Comparison of ENCODE assay signal across 10 cellular contexts in the genomic region with DNA sequence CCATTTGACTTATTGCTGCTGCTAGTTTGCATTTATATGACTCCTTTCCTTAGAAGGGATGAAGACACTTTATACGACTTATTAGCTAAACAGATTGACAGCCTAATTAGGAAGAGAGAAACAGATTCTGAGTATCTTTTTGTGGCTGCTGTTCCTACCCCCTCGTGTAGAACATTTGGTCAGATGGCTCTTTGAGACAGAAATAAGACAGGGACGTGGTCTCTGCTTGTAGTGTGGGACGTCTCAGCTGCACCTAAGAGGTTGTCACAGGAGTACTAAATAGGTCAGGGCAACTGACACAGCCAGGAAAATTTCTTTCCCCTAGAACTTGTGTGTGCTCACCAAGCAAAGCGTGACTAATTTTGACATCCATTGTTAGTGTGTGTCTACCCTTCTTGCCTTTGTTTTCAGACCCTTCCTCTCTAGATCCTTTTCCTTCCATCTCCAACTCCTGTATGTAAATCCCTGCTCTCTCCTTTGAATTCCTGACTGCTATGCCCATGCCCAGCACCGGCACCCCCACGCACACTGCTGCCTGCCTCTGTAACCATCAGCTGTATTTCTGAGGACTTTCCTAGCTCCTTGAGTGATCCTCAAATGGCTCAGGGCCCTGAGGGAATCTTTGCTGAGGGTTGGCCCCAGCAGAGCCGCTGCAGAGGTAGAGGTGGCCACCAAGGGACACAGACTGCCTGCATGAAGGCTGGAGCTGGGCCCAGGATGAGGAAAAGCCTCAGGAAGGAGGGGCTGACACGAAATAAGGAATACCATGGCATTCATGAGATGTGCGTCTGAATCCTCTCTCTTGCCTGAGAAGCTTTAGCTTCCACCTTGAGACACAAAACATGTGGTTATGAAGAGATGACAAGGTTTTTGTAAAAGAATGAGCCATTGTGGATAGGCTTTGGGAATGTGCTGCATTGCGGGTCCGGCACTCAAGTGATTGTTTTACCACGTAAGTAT.
DNase-seq lines count a peak whose midpoint lies in the region; ATAC-seq and TF ChIP-seq lines count a peak whose summit lies in the region.
"Had no signal": no experiment of that assay in that cellular context is flagged by ENCODE, and none has a peak within 500 bp of the region (broad histone marks: within the 10 kb centered on the region; RNA-seq: fewer than 3 reads in every experiment).

No MANE protein-coding gene starts in this region.

- intact Hi-C loops in activated CD4-positive, alpha-beta T cell treated with anti-CD3 and anti-CD28 coated beads, Interleukin-2, amount 10 ng/mL, durations not matched to agents 24 days and 14 days (cut with micrococcal nuclease) = loop anchor here (2.0 to 10.0 kb wide), 4 partner anchors 13 to 301 kb away; no protein-coding TSS in a partner anchor
- intact Hi-C loops in left colon (cut with DNase I, micrococcal nuclease) = no loop called here

- H3K4me1 Mint-ChIP-seq in activated CD4-positive, alpha-beta T cell treated with anti-CD3 and anti-CD28 coated beads, Interleukin-2, amount 10 ng/mL, durations not matched to agents 24 days and 14 days = peaks cover 49% of the 10 kb centered on the region
- H3K4me1 Mint-ChIP-seq in activated CD8-positive, alpha-beta memory T cell treated with anti-CD3 and anti-CD28 coated beads, Interleukin-2, amount 10 ng/mL, durations not matched to agents 7 days and 5 days = peaks cover 58% of the 10 kb centered on the region
- H3K4me1 Mint-ChIP-seq in neural progenitor cell = peaks cover 55% of the 10 kb centered on the region

- DNase-seq in activated CD4-positive, alpha-beta T cell treated with anti-CD3 and anti-CD28 coated beads, Interleukin-2, amount 10 ng/mL, durations not matched to agents 24 days and 14 days = peak; percentile 71
- no peak for DNase-seq in activated CD4-positive, alpha-beta T cell treated with anti-CD3 and anti-CD28 coated beads for 48 hours
- no peak for DNase-seq in activated CD8-positive, alpha-beta memory T cell treated with anti-CD3 and anti-CD28 coated beads, Interleukin-2, amount 10 ng/mL, durations not matched to agents 7 days and 5 days
- DNase-seq in neural progenitor cell (ENCODE audit: low spot score) = no peak
- DNase-seq in left colon = no peak
- no peak for DNase-seq in HuH-7.5 (ENCODE audit: low spot score)
- DNase-seq: MG63, trophoblast cell had no signal

- H3K27ac Mint-ChIP-seq in activated CD4-positive, alpha-beta T cell treated with anti-CD3 and anti-CD28 coated beads, Interleukin-2, amount 10 ng/mL, durations not matched to agents 24 days and 14 days = peak overlapping the region; percentile 97
- H3K27ac Mint-ChIP-seq in activated CD8-positive, alpha-beta memory T cell treated with anti-CD3 and anti-CD28 coated beads, Interleukin-2, amount 10 ng/mL, durations not matched to agents 7 days and 5 days = peak overlapping the region; percentile 96
- H3K27ac Mint-ChIP-seq in neural progenitor cell = peak overlapping the region; percentile 34

- H3K4me3 Mint-ChIP-seq in activated CD4-positive, alpha-beta T cell treated with anti-CD3 and anti-CD28 coated beads, Interleukin-2, amount 10 ng/mL, durations not matched to agents 24 days and 14 days = peak overlapping the region; percentile 87
- H3K4me3 Mint-ChIP-seq in activated CD8-positive, alpha-beta memory T cell treated with anti-CD3 and anti-CD28 coated beads, Interleukin-2, amount 10 ng/mL, durations not matched to agents 7 days and 5 days = peak overlapping the region; percentile 80
- H3K4me3 Mint-ChIP-seq in neural progenitor cell = peak overlapping the region; percentile 38

- no peak overlapping the region for H3K9ac ChIP-seq in neural progenitor cell

- no peaks in the 10 kb centered on the region for H4K20me1 ChIP-seq in neural progenitor cell (ENCODE audit: low read depth)

- no peaks in the 10 kb centered on the region for H3K27me3 Mint-ChIP-seq in activated CD4-positive, alpha-beta T cell treated with anti-CD3 and anti-CD28 coated beads, Interleukin-2, amount 10 ng/mL, durations not matched to agents 24 days and 14 days
- H3K27me3 Mint-ChIP-seq in activated CD8-positive, alpha-beta memory T cell treated with anti-CD3 and anti-CD28 coated beads, Interleukin-2, amount 10 ng/mL, durations not matched to agents 7 days and 5 days = no peaks in the 10 kb centered on the region
- H3K27me3 Mint-ChIP-seq in neural progenitor cell (ENCODE audit: insufficient read depth, low read depth) = peaks cover 4% of the 10 kb centered on the region

- peaks cover 9% of the 10 kb centered on the region for H3F3A ChIP-seq in neural progenitor cell (ENCODE audit: low read depth)

- ATAC-seq in GM21786 (IDR thresholded peaks at IDR 0.05; ENCODE audit: unreplicated experiment) = peak; percentile 36
- peak; percentile 41 for ATAC-seq in activated CD8-positive, alpha-beta memory T cell treated with anti-CD3 and anti-CD28 coated beads, Interleukin-2, amount 10 ng/mL, durations not matched to agents 7 days and 5 days
- no peak for ATAC-seq in left colon
- no peak for ATAC-seq in GM19351 (IDR thresholded peaks at IDR 0.05; ENCODE audit: unreplicated experiment)

- no peaks in the 10 kb centered on the region for H3K9me3 Mint-ChIP-seq in activated CD4-positive, alpha-beta T cell treated with anti-CD3 and anti-CD28 coated beads, Interleukin-2, amount 10 ng/mL, durations not matched to agents 24 days and 14 days
- no peaks in the 10 kb centered on the region for H3K9me3 Mint-ChIP-seq in activated CD8-positive, alpha-beta memory T cell treated with anti-CD3 and anti-CD28 coated beads, Interleukin-2, amount 10 ng/mL, durations not matched to agents 7 days and 5 days (ENCODE audit: low read depth)
- H3K9me3 Mint-ChIP-seq in neural progenitor cell = no peaks in the 10 kb centered on the region

- H3K36me3 ChIP-seq in neural progenitor cell = no peaks in the 10 kb centered on the region
- H3K36me3 ChIP-seq: MG63 had no signal

- peak overlapping the region; percentile 63 for H2AFZ ChIP-seq in neural progenitor cell (replicated peaks)

- no peak overlapping the region for H3K4me2 ChIP-seq in neural progenitor cell

- H3K27me3 ChIP-seq in neural progenitor cell = no peaks in the 10 kb centered on the region
- H3K27me3 ChIP-seq: MG63 had no signal

- H3K4me3 ChIP-seq in neural progenitor cell = no peak overlapping the region
- H3K4me3 ChIP-seq: MG63 had no signal

- H3K9me3 ChIP-seq in neural progenitor cell (ENCODE audit: low read depth) = no peaks in the 10 kb centered on the region
- H3K9me3 ChIP-seq: MG63 had no signal

- H3K79me2 ChIP-seq in neural progenitor cell (ENCODE audit: low read depth) = no peaks in the 10 kb centered on the region

- TF ChIP-seq CTCF in neural progenitor cell (IDR thresholded peaks at IDR 0.05) = no peak

- CTCF ChIA-PET in activated CD8-positive, alpha-beta memory T cell treated with anti-CD3 and anti-CD28 coated beads, Interleukin-2, amount 10 ng/mL, durations not matched to agents 7 days and 5 days (lab: Charles Lee) = interaction anchor here (1.0 to 1.3 kb wide), 7 partner anchors 8 to 64 kb away, joined by 3 to 4 read pairs (median 3); no protein-coding TSS in a partner anchor

- no peak overlapping the region for H3K27ac ChIP-seq in neural progenitor cell

- peaks cover 27% of the 10 kb centered on the region for H3K4me1 ChIP-seq in neural progenitor cell

- peaks cover 95% of the 10 kb centered on the region for H3K36me3 Mint-ChIP-seq in activated CD4-positive, alpha-beta T cell treated with anti-CD3 and anti-CD28 coated beads, Interleukin-2, amount 10 ng/mL, durations not matched to agents 24 days and 14 days (ENCODE audit: low read depth)
- H3K36me3 Mint-ChIP-seq in activated CD8-positive, alpha-beta memory T cell treated with anti-CD3 and anti-CD28 coated beads, Interleukin-2, amount 10 ng/mL, durations not matched to agents 7 days and 5 days = peaks cover 92% of the 10 kb centered on the region
- no peaks in the 10 kb centered on the region for H3K36me3 Mint-ChIP-seq in neural progenitor cell

Comparison
In these comparisons a context has a peak if more than half of its experiments do, and no peak if none do; other contexts are left out.
1. H3K27ac Mint-ChIP-seq: peak in every context shown above with its lines; median percentile 97 in activated CD4-positive, alpha-beta T cell treated with anti-CD3 and anti-CD28 coated beads, Interleukin-2, amount 10 ng/mL, durations not matched to agents 24 days and 14 days; 96 in activated CD8-positive, alpha-beta memory T cell treated with anti-CD3 and anti-CD28 coated beads, Interleukin-2, amount 10 ng/mL, durations not matched to agents 7 days and 5 days; 34 in neural progenitor cell.
2. ATAC-seq: peak in GM21786 (single experiment) and activated CD8-positive, alpha-beta memory T cell treated with anti-CD3 and anti-CD28 coated beads, Interleukin-2, amount 10 ng/mL, durations not matched to agents 7 days and 5 days (single experiment); none in left colon (single experiment) and GM19351 (single experiment).
3. Peak in every context shown above with its lines, with median percentiles within 50 percentile points of each other: H3K4me3 Mint-ChIP-seq.